Comparison of ENCODE assay signal across 23 cellular contexts in genomic region chr6:63580704-63580961, GRCh38. TPM values are rescaled to one million over a fixed set of nuclear protein-coding genes. Genes with fewer than 3 reads are reported as not detected.
DNase-seq lines count a peak whose midpoint lies in the region; ATAC-seq, FAIRE-seq and TF ChIP-seq lines count a peak whose summit lies in the region.
"Had no signal": no experiment of that assay in that cellular context is flagged by ENCODE, and none has a peak within 500 bp of the region (broad histone marks: within the 10 kb centered on the region; RNA-seq: fewer than 3 reads in every experiment).

No MANE protein-coding gene starts in this region.

- peaks cover 15% of the 10 kb centered on the region for H3K4me1 Mint-ChIP-seq in stimulated activated naive CD8-positive, alpha-beta T cell treated with anti-CD3 and anti-CD28 coated beads, Interleukin-15, Interleukin-2, amounts not matched to agents 100 ng/mL and 50 ng/mL, for 24 hours (ENCODE audit: low read depth)
- peaks cover 21% of the 10 kb centered on the region for H3K4me1 Mint-ChIP-seq in progenitor cell of endocrine pancreas (ENCODE audit: low read depth)

- no TSS peak for BruUV-seq in HepG2 (replicated peaks; lab: Mats Ljungman, UMichigan)

- H3K27me3 Mint-ChIP-seq in stimulated activated naive CD8-positive, alpha-beta T cell treated with anti-CD3 and anti-CD28 coated beads, Interleukin-15, Interleukin-2, amounts not matched to agents 100 ng/mL and 50 ng/mL, for 24 hours: no peaks in the 10 kb centered on the region
- no peaks in the 10 kb centered on the region for H3K27me3 Mint-ChIP-seq in progenitor cell of endocrine pancreas
- H3K27me3 Mint-ChIP-seq: CD4-positive, alpha-beta T cell; CD8-positive, alpha-beta memory T cell had no signal

- peaks cover 62% of the 10 kb centered on the region for H3K36me3 Mint-ChIP-seq in stimulated activated naive CD8-positive, alpha-beta T cell treated with anti-CD3 and anti-CD28 coated beads, Interleukin-15, Interleukin-2, amounts not matched to agents 100 ng/mL and 50 ng/mL, for 24 hours (ENCODE audit: low read depth)
- peaks cover 33% of the 10 kb centered on the region for H3K36me3 Mint-ChIP-seq in progenitor cell of endocrine pancreas (ENCODE audit: insufficient read depth)

- H3K79me2 ChIP-seq in HepG2 (ENCODE audit: insufficient read depth, low read length): peaks cover 31% of the 10 kb centered on the region

- no peak for TF ChIP-seq POLR2A in HepG2 (IDR thresholded peaks at IDR 0.05; ENCODE audit: insufficient read depth in 1 of 2, low read depth in 2 of 2, low read length in 2 of 2)

- TF ChIP-seq CTCF in HepG2 (CRISPR knock-in tag; IDR thresholded peaks at IDR 0.05): no peak
- TF ChIP-seq CTCF in progenitor cell of endocrine pancreas (IDR thresholded peaks at IDR 0.05; ENCODE audit: unreplicated experiment): no peak
- no peak for TF ChIP-seq CTCF in upper lobe of right lung (IDR thresholded peaks at IDR 0.05)

- H3K27ac Mint-ChIP-seq in stimulated activated naive CD8-positive, alpha-beta T cell treated with anti-CD3 and anti-CD28 coated beads, Interleukin-15, Interleukin-2, amounts not matched to agents 100 ng/mL and 50 ng/mL, for 24 hours: peak overlapping the region; percentile 36
- peak overlapping the region; percentile 3 for H3K27ac Mint-ChIP-seq in progenitor cell of endocrine pancreas
- H3K27ac Mint-ChIP-seq: CD4-positive, alpha-beta T cell; HFFc6 had no signal

- TF ChIP-seq EP300 in HepG2 (IDR thresholded peaks at IDR 0.05; ENCODE audit: low read depth in 2 of 2, low read length in 2 of 2): no peak
- no peak for TF ChIP-seq EP300 in HepG2 (CRISPR knock-in tag; IDR thresholded peaks at IDR 0.05; ENCODE audit: borderline replicate concordance)

- TF ChIP-seq RAD21 in HepG2 (CRISPR knock-in tag; IDR thresholded peaks at IDR 0.05): no peak

- H3K4me3 ChIP-seq in HepG2 (replicated peaks in 1 of 3; ENCODE audit: insufficient read depth in 1 of 3, low read depth in 2 of 3, low read length in 3 of 3) (no peak overlapping the region), upper lobe of right lung (no peak overlapping the region)
- H3K4me3 ChIP-seq: BLaER1 treated with 17β-estradiol and CSF1 and Interleukin-3, amounts not matched to agents 10 nM and 100 nM; HAP-1 had no signal

- no peak overlapping the region for H3K27ac ChIP-seq in HepG2 (ENCODE audit: extremely low read length, insufficient read depth, low read length)
- no peak overlapping the region for H3K27ac ChIP-seq in upper lobe of right lung
- H3K27ac ChIP-seq: 22Rv1; BLaER1 treated with 17β-estradiol and CSF1 and Interleukin-3, amounts not matched to agents 10 nM and 100 nM had no signal

- DNase-seq in stimulated activated naive CD8-positive, alpha-beta T cell treated with anti-CD3 and anti-CD28 coated beads, Interleukin-15, Interleukin-2, amounts not matched to agents 100 U/mL and 50 U/mL, for 24 hours: no peak
- DNase-seq in HepG2 (ENCODE audit: low spot score): no peak
- DNase-seq in progenitor cell of endocrine pancreas (ENCODE audit: low spot score, unreplicated experiment): no peak
- no peak for DNase-seq in upper lobe of right lung
- DNase-seq in NAMALWA (ENCODE audit: low spot score): no peak
- DNase-seq: ACHN; AML-193; BE2C; CD4-positive, alpha-beta T cell; CD8-positive, alpha-beta memory T cell; DMS79 treated with DMSO at 0.1 percent for 48 hours; GF-D8; GOT3; HFFc6 had no signal

- peaks cover 15 to 51% of the 10 kb centered on the region in 2 experiments for H3K36me3 ChIP-seq in HepG2 (replicated peaks in 1 of 2; ENCODE audit: control insufficient read depth in 1 of 2, insufficient read depth in 2 of 2, low read length in 2 of 2)
- peaks cover 68% of the 10 kb centered on the region for H3K36me3 ChIP-seq in upper lobe of right lung

- no peak for ATAC-seq in stimulated activated naive CD8-positive, alpha-beta T cell treated with anti-CD3 and anti-CD28 coated beads, Interleukin-15, Interleukin-2, amounts not matched to agents 100 U/mL and 50 U/mL, for 24 hours
- ATAC-seq in HepG2 (no peak), HG02588 (IDR thresholded peaks at IDR 0.05; ENCODE audit: unreplicated experiment) (no peak), upper lobe of right lung (no peak)

- H2AFZ ChIP-seq in HepG2 (ENCODE audit: low read length): no peak overlapping the region

- no peak overlapping the region for H3K4me2 ChIP-seq in HepG2 (ENCODE audit: low read depth, low read length)
- H3K4me2 ChIP-seq: BLaER1 treated with 17β-estradiol and CSF1 and Interleukin-3, amounts not matched to agents 10 nM and 100 nM had no signal

- no peaks in the 10 kb centered on the region for H3K9me3 Mint-ChIP-seq in stimulated activated naive CD8-positive, alpha-beta T cell treated with anti-CD3 and anti-CD28 coated beads, Interleukin-15, Interleukin-2, amounts not matched to agents 100 ng/mL and 50 ng/mL, for 24 hours
- H3K9me3 Mint-ChIP-seq in progenitor cell of endocrine pancreas (ENCODE audit: low read depth): no peaks in the 10 kb centered on the region
- H3K9me3 Mint-ChIP-seq: CD14-positive monocyte; CD4-positive, alpha-beta T cell; CD8-positive, alpha-beta memory T cell; HFFc6 had no signal

- FAIRE-seq in HepG2 (lab: Jason Lieb, UNC): no peak
- FAIRE-seq: A204.1, GM12891, GM18507 had no signal

- no peaks in the 10 kb centered on the region for H3K27me3 ChIP-seq in HepG2 (ENCODE audit: control insufficient read depth in 1 of 2, insufficient read depth in 2 of 2, low read length in 2 of 2)
- H3K27me3 ChIP-seq in upper lobe of right lung: no peaks in the 10 kb centered on the region
- H3K27me3 ChIP-seq: BE2C; BLaER1 treated with 17β-estradiol and CSF1 and Interleukin-3, amounts not matched to agents 10 nM and 100 nM had no signal

- H3K9me3 ChIP-seq in HepG2 (ENCODE audit: low read length) (no peaks in the 10 kb centered on the region), upper lobe of right lung (no peaks in the 10 kb centered on the region)
- H3K9me3 ChIP-seq: BE2C; BLaER1 treated with 17β-estradiol and CSF1 and Interleukin-3, amounts not matched to agents 10 nM and 100 nM; HAP-1 had no signal

- POLR2A ChIA-PET in HepG2 (lab: Yijun Ruan, JAX): no interaction called here

- CTCF ChIA-PET in HepG2 (lab: Yijun Ruan, JAX; ENCODE audit: low intra/inter-chr PET ratio, low total read pairs): no interaction called here

- in situ Hi-C loops in HepG2 (cut with HindIII; ENCODE audit: extremely low pct_ligation_motif_present, low pct_unique_long_range_greater_than_20kb): no loop called here

- intact Hi-C loops in HepG2 (cut with micrococcal nuclease; ENCODE audit: unreplicated experiment) (no loop called here), upper lobe of right lung (cut with DNase I) (no loop called here)

- H3K4me1 ChIP-seq in HepG2 (ENCODE audit: insufficient read depth, low read length) (peaks cover 24% of the 10 kb centered on the region), upper lobe of right lung (no peaks in the 10 kb centered on the region)
- H3K4me1 ChIP-seq: BE2C had no signal

- peaks cover 60% of the 10 kb centered on the region for H4K20me1 ChIP-seq in HepG2 (ENCODE audit: insufficient read depth, low read length)

- H3K9ac ChIP-seq in HepG2 (ENCODE audit: insufficient read depth, low read depth, low read length): no peak overlapping the region
- H3K9ac ChIP-seq: BLaER1 treated with 17β-estradiol and CSF1 and Interleukin-3, amounts not matched to agents 10 nM and 100 nM had no signal

- no peak overlapping the region for H3K4me3 Mint-ChIP-seq in stimulated activated naive CD8-positive, alpha-beta T cell treated with anti-CD3 and anti-CD28 coated beads, Interleukin-15, Interleukin-2, amounts not matched to agents 100 ng/mL and 50 ng/mL, for 24 hours
- no peak overlapping the region for H3K4me3 Mint-ChIP-seq in progenitor cell of endocrine pancreas (ENCODE audit: low read depth)
- H3K4me3 Mint-ChIP-seq: CD14-positive monocyte; CD4-positive, alpha-beta T cell; CD8-positive, alpha-beta memory T cell; HFFc6 had no signal

- WGBS in HepG2 (ENCODE audit: low lambda C conversion rate): 95% methylated on average over 3 of the region's 3 CpGs

RNA-seq across cellular contexts. Expression of gene PTP4A1, which starts 8.4 kb away (rescaled TPM):
- total RNA-seq in HepG2 (2016; rRNA removed; fragmentation: Illumina TruSeq; extraction: Trizol): 376 and 681 TPM in 2 replicates
- 72.5 and 82.8 TPM in 2 replicates for total RNA-seq in HepG2 (2016; cell fraction: cytosol; rRNA removed; fragmentation: Illumina TruSeq; extraction: Trizol; ENCODE audit: low read depth)
- 381 and 654 TPM in 2 replicates for total RNA-seq in HepG2 (2016; cell fraction: insoluble cytoplasmic fraction; rRNA removed; fragmentation: Illumina TruSeq; extraction: Trizol)
- total RNA-seq in HepG2 (2016; cell fraction: membrane; rRNA removed; fragmentation: Illumina TruSeq; extraction: Trizol): 431 TPM in 2 replicates
- 336 and 365 TPM in 2 replicates for total RNA-seq in HepG2 (2016; cell fraction: nucleus; rRNA removed; fragmentation: Illumina TruSeq; extraction: Trizol)
- polyA plus RNA-seq in HepG2 (2011; rRNA removed): 127 and 141 TPM in 2 replicates
- polyA plus RNA-seq in HepG2 (2011; cell fraction: cytosol; rRNA removed): 61.2 and 126 TPM in 2 replicates
- 48.0 and 68.5 TPM in 2 replicates for polyA plus RNA-seq in HepG2 (2011; cell fraction: nucleus; rRNA removed)
- 273 TPM in 2 replicates for polyA plus RNA-seq in HepG2 (2012)
- 53.9 and 75.2 TPM in 2 replicates for polyA plus RNA-seq in HepG2 (2016; cell fraction: cytosol; fragmentation: Illumina TruSeq; extraction: Trizol; ENCODE audit: low read depth)
- 710 and 726 TPM in 2 replicates for polyA plus RNA-seq in HepG2 (2016; cell fraction: insoluble cytoplasmic fraction; fragmentation: Illumina TruSeq; extraction: Trizol; ENCODE audit: low read depth)
- 254 and 286 TPM in 2 replicates for polyA plus RNA-seq in HepG2 (2016; cell fraction: membrane; fragmentation: Illumina TruSeq; extraction: Trizol; ENCODE audit: low read depth)
- 411 and 435 TPM in 2 replicates for polyA plus RNA-seq in HepG2 (2016; cell fraction: nucleus; fragmentation: Illumina TruSeq; extraction: Trizol; ENCODE audit: insufficient read depth, low read depth)
- polyA minus RNA-seq in HepG2 (2011; rRNA and poly(A)+ RNA removed; ENCODE audit: low replicate concordance): 36.0 and 84.0 TPM in 2 replicates
- 187 and 229 TPM in 2 replicates for polyA minus RNA-seq in HepG2 (2011; cell fraction: cytosol; rRNA and poly(A)+ RNA removed)
- polyA minus RNA-seq in HepG2 (2011; cell fraction: nucleus; rRNA and poly(A)+ RNA removed): 195 and 232 TPM in 2 replicates
- 91.3 and 95.3 TPM in 2 replicates for total RNA-seq in progenitor cell of endocrine pancreas
- 55.6 TPM for total RNA-seq in upper lobe of right lung

RNA-seq across cellular contexts. Expression of gene PHF3, which starts 55.0 kb away (rescaled TPM):
- total RNA-seq in HepG2 (2016; rRNA removed; fragmentation: Illumina TruSeq; extraction: Trizol): 70.4 and 96.2 TPM in 2 replicates
- 12.4 and 15.1 TPM in 2 replicates for total RNA-seq in HepG2 (2016; cell fraction: cytosol; rRNA removed; fragmentation: Illumina TruSeq; extraction: Trizol; ENCODE audit: low read depth)
- 65.9 and 83.2 TPM in 2 replicates for total RNA-seq in HepG2 (2016; cell fraction: insoluble cytoplasmic fraction; rRNA removed; fragmentation: Illumina TruSeq; extraction: Trizol)
- 28.6 and 32.3 TPM in 2 replicates for total RNA-seq in HepG2 (2016; cell fraction: membrane; rRNA removed; fragmentation: Illumina TruSeq; extraction: Trizol)
- 158 and 181 TPM in 2 replicates for total RNA-seq in HepG2 (2016; cell fraction: nucleus; rRNA removed; fragmentation: Illumina TruSeq; extraction: Trizol)
- polyA plus RNA-seq in HepG2 (2011; rRNA removed): 14.9 and 19.8 TPM in 2 replicates
- 8.2 and 12.4 TPM in 2 replicates for polyA plus RNA-seq in HepG2 (2011; cell fraction: cytosol; rRNA removed)
- polyA plus RNA-seq in HepG2 (2011; cell fraction: nucleus; rRNA removed): 16.7 and 17.3 TPM in 2 replicates
- polyA plus RNA-seq in HepG2 (2012): 34.1 and 42.7 TPM in 2 replicates
- 0.59 and 0.80 TPM in 2 replicates for polyA plus RNA-seq in HepG2 (2016; cell fraction: cytosol; fragmentation: Illumina TruSeq; extraction: Trizol; ENCODE audit: low read depth)
- polyA plus RNA-seq in HepG2 (2016; cell fraction: insoluble cytoplasmic fraction; fragmentation: Illumina TruSeq; extraction: Trizol; ENCODE audit: low read depth): 38.7 and 39.9 TPM in 2 replicates
- polyA plus RNA-seq in HepG2 (2016; cell fraction: membrane; fragmentation: Illumina TruSeq; extraction: Trizol; ENCODE audit: low read depth): 2.3 and 2.9 TPM in 2 replicates
- 68.3 and 69.3 TPM in 2 replicates for polyA plus RNA-seq in HepG2 (2016; cell fraction: nucleus; fragmentation: Illumina TruSeq; extraction: Trizol; ENCODE audit: insufficient read depth, low read depth)
- 20.9 and 41.8 TPM in 2 replicates for polyA minus RNA-seq in HepG2 (2011; rRNA and poly(A)+ RNA removed; ENCODE audit: low replicate concordance)
- polyA minus RNA-seq in HepG2 (2011; cell fraction: cytosol; rRNA and poly(A)+ RNA removed): 57.3 and 65.6 TPM in 2 replicates
- polyA minus RNA-seq in HepG2 (2011; cell fraction: nucleus; rRNA and poly(A)+ RNA removed): 272 and 293 TPM in 2 replicates
- total RNA-seq in progenitor cell of endocrine pancreas: 61.6 and 64.1 TPM in 2 replicates
- 61.1 TPM for total RNA-seq in upper lobe of right lung
